9 cellular contexts compared by ENCODE assay signal in the genomic region with DNA sequence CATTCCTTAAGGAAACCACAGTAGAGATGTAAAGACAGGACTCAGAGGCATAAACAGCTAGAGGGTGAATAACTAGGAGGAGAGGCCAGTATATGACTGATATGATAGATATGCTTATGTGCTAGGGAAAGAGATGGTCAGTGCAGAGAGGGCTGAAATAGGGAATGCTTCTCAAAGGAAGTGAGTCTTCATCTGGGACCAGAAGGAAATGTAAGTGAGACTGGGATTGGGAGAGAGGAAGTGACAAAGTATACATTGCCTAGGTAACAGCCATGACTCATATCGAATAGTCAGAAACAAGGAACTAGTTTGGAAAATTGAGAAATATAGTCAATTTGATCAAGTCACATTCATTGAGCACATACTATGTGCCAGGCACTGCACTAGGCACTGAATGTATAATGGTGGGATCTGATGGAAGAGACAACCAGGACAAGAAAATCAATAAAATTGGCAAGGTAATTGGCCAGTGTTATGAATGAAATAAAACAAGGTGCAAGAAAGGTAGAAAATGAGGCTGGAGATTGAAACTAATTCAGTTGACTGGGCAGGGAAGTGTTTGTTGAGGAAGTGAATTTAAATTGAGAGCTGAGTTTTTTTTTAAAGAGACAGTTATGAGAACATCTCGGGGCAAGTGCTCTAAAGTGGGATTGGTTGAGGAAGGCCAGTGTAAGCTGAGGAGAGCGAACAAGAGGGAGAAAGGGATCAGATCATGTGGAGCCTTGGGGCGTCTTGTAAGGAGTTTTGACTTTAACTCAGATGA. TPM values are rescaled to one million over a fixed set of nuclear protein-coding genes. Genes with fewer than 3 reads are reported as not detected.
DNase-seq lines count a peak whose midpoint lies in the region; ATAC-seq and TF ChIP-seq lines count a peak whose summit lies in the region.
"Had no signal": no experiment of that assay in that cellular context is flagged by ENCODE, and none has a peak within 500 bp of the region (broad histone marks: within the 10 kb centered on the region; RNA-seq: fewer than 3 reads in every experiment).

No MANE protein-coding gene starts in this region.

- no peak for TF ChIP-seq POLR2A in prostate gland (IDR thresholded peaks at IDR 0.05)

- peak overlapping the region; percentile 7 to 87 (median 62) for H3K27ac Mint-ChIP-seq in CD8-positive, alpha-beta memory T cell
- peak overlapping the region; percentile 83 for H3K27ac Mint-ChIP-seq in activated naive CD8-positive, alpha-beta T cell
- H3K27ac Mint-ChIP-seq in memory B cell, result peak overlapping the region; percentile 79

- no peaks in the 10 kb centered on the region for H3K9me3 ChIP-seq in CD8-positive, alpha-beta memory T cell (ENCODE audit: low read length)
- H3K9me3 ChIP-seq in KOPT-K1 (ENCODE audit: insufficient read depth, low read length, poor library complexity, severe bottlenecking), result no peaks in the 10 kb centered on the region
- no peaks in the 10 kb centered on the region for H3K9me3 ChIP-seq in prostate gland
- H3K9me3 ChIP-seq: ascending aorta had no signal

- H3K36me3 Mint-ChIP-seq in CD8-positive, alpha-beta memory T cell, result peaks cover 19 to 75% (median 45%) of the 10 kb centered on the region in 3 donors
- H3K36me3 Mint-ChIP-seq in activated naive CD8-positive, alpha-beta T cell, result peaks cover 43% of the 10 kb centered on the region
- peaks cover 26% of the 10 kb centered on the region for H3K36me3 Mint-ChIP-seq in memory B cell

- CTCF ChIA-PET in CD8-positive, alpha-beta memory T cell (lab: Charles Lee), result interaction anchor here (2.1 kb wide), 1 partner anchor 12 kb away, joined by 7 read pairs; no protein-coding TSS in a partner anchor

- H3K36me3 ChIP-seq in CD8-positive, alpha-beta memory T cell (ENCODE audit: insufficient read depth, low read length), result peaks cover 40% of the 10 kb centered on the region
- H3K36me3 ChIP-seq in KOPT-K1 (ENCODE audit: insufficient read depth, low read length) (peaks cover 68% of the 10 kb centered on the region), prostate gland (no peaks in the 10 kb centered on the region)
- H3K36me3 ChIP-seq: ascending aorta had no signal

- H3K27me3 ChIP-seq in CD8-positive, alpha-beta memory T cell (ENCODE audit: insufficient read depth, low read length, poor library complexity, severe bottlenecking), result no peaks in the 10 kb centered on the region
- H3K27me3 ChIP-seq in prostate gland (replicated peaks; ENCODE audit: insufficient read depth), result no peaks in the 10 kb centered on the region
- H3K27me3 ChIP-seq: ascending aorta had no signal

- POLR2A ChIA-PET in CD8-positive, alpha-beta memory T cell (lab: Charles Lee), result interaction anchor here (0.5 kb wide), 1 partner anchor 30 kb away, joined by 3 read pairs; no protein-coding TSS in a partner anchor

- H3K4me1 Mint-ChIP-seq in CD8-positive, alpha-beta memory T cell, result peaks cover 74 to 84% (median 83%) of the 10 kb centered on the region in 3 donors
- H3K4me1 Mint-ChIP-seq in activated naive CD8-positive, alpha-beta T cell (ENCODE audit: low read depth), result peaks cover 82% of the 10 kb centered on the region
- H3K4me1 Mint-ChIP-seq in memory B cell, result peaks cover 58% of the 10 kb centered on the region

- ATAC-seq in memory B cell (ENCODE audit: low read depth), result peak; percentile 43

- intact Hi-C loops in prostate gland (cut with DNase I), result no loop called here

- H3K27me3 Mint-ChIP-seq in CD8-positive, alpha-beta memory T cell, result no peaks in the 10 kb centered on the region
- no peaks in the 10 kb centered on the region for H3K27me3 Mint-ChIP-seq in activated naive CD8-positive, alpha-beta T cell
- no peaks in the 10 kb centered on the region for H3K27me3 Mint-ChIP-seq in memory B cell

- H3K4me3 Mint-ChIP-seq in CD8-positive, alpha-beta memory T cell, result peak overlapping the region; percentile 16 to 77 (median 63)
- peak overlapping the region; percentile 81 for H3K4me3 Mint-ChIP-seq in activated naive CD8-positive, alpha-beta T cell
- H3K4me3 Mint-ChIP-seq in memory B cell, result peak overlapping the region; percentile 87

- H3K27ac ChIP-seq in CD8-positive, alpha-beta memory T cell (ENCODE audit: low read depth, low read length), result no peak overlapping the region
- H3K27ac ChIP-seq in KOPT-K1 (ENCODE audit: low read depth, low read length, poor library complexity, severe bottlenecking), result peak overlapping the region; percentile 17
- H3K27ac ChIP-seq in prostate gland, result no peak overlapping the region
- H3K27ac ChIP-seq: ascending aorta had no signal

- H3K4me1 ChIP-seq in CD8-positive, alpha-beta memory T cell (ENCODE audit: insufficient read depth, low read length), result peaks cover 79% of the 10 kb centered on the region
- H3K4me1 ChIP-seq in prostate gland (replicated peaks), result no peaks in the 10 kb centered on the region
- H3K4me1 ChIP-seq: ascending aorta had no signal

- TF ChIP-seq CTCF in GM10266 (IDR thresholded peaks at IDR 0.05; ENCODE audit: control insufficient read depth, insufficient read depth, low read depth, missing control alignments), result no peak
- TF ChIP-seq CTCF in prostate gland (IDR thresholded peaks at IDR 0.05), result no peak

- WGBS in prostate gland, result 90% methylated on average over 4 of the region's 4 CpGs

- DNase-seq in CD8-positive, alpha-beta memory T cell, result no peak
- DNase-seq in memory B cell (ENCODE audit: low spot score in 2 of 2), result no peak
- DNase-seq in GM10266 (ENCODE audit: extremely low spot score), result no peak
- DNase-seq in NCI-H524 (lab: John Stamatoyannopoulos, UW), result no peak
- no peak for DNase-seq in NCI-H2029 (lab: John Stamatoyannopoulos, UW)
- no peak for DNase-seq in prostate gland (ENCODE audit: low spot score)

- H3K4me3 ChIP-seq in CD8-positive, alpha-beta memory T cell (ENCODE audit: low read length), result peak overlapping the region; percentile 19
- H3K4me3 ChIP-seq in prostate gland, result no peak overlapping the region
- H3K4me3 ChIP-seq: ascending aorta had no signal

- no peaks in the 10 kb centered on the region for H3K9me3 Mint-ChIP-seq in CD8-positive, alpha-beta memory T cell
- H3K9me3 Mint-ChIP-seq in activated naive CD8-positive, alpha-beta T cell (ENCODE audit: low read depth), result no peaks in the 10 kb centered on the region
- H3K9me3 Mint-ChIP-seq in memory B cell, result no peaks in the 10 kb centered on the region

RNA-seq across cellular contexts. Expression of a gene that starts 4.3 kb away (rescaled TPM):
- total RNA-seq in CD8-positive, alpha-beta memory T cell, result 10 to 100 TPM; 37.0 to 41.4 TPM
- polyA plus RNA-seq in CD8-positive, alpha-beta memory T cell, result 128 TPM
- total RNA-seq in prostate gland, result 10 to 100 TPM in 1 of 2 donors, 1 to 10 TPM in 1; 7.7 to 19.0 TPM

RNA-seq across cellular contexts. Expression of a gene that starts 55.3 kb away (rescaled TPM):
- total RNA-seq in CD8-positive, alpha-beta memory T cell, result 10 to 100 TPM; 37.6 to 40.5 TPM
- 40.1 TPM for polyA plus RNA-seq in CD8-positive, alpha-beta memory T cell
- total RNA-seq in prostate gland, result 10 to 100 TPM; 38.5 to 43.9 TPM
